Comparison of ENCODE assay signal across 19 cellular contexts in genomic region chrX:123756320-123756719, GRCh38. TPM values are rescaled to one million over a fixed set of nuclear protein-coding genes. Genes with fewer than 3 reads are reported as not detected.
DNase-seq lines count a peak whose midpoint lies in the region; ATAC-seq and TF ChIP-seq lines count a peak whose summit lies in the region.
"Had no signal": no experiment of that assay in that cellular context is flagged by ENCODE, and none has a peak within 500 bp of the region (broad histone marks: within the 10 kb centered on the region; RNA-seq: fewer than 3 reads in every experiment).

No MANE protein-coding gene starts in this region.

- POLR2A ChIA-PET in CD8-positive, alpha-beta memory T cell (lab: Charles Lee) = no interaction called here

- no peak for TF ChIP-seq CTCF in ascending aorta (IDR thresholded peaks at IDR 0.05)
- no peak for TF ChIP-seq CTCF in foreskin fibroblast (IDR thresholded peaks at IDR 0.05; ENCODE audit: low read depth, low read length)

- H3K4me1 Mint-ChIP-seq in activated CD4-positive, alpha-beta T cell treated with anti-CD3 and anti-CD28 coated beads, Interleukin-2, amount 10 ng/mL, durations not matched to agents 24 days and 14 days = no peaks in the 10 kb centered on the region
- no peaks in the 10 kb centered on the region for H3K4me1 Mint-ChIP-seq in CD8-positive, alpha-beta memory T cell

- no peaks in the 10 kb centered on the region for H3K9me3 Mint-ChIP-seq in activated CD4-positive, alpha-beta T cell treated with anti-CD3 and anti-CD28 coated beads, Interleukin-2, amount 10 ng/mL, durations not matched to agents 24 days and 14 days
- peaks cover 0 to 5% (median 0%) of the 10 kb centered on the region in 5 donors for H3K9me3 Mint-ChIP-seq in CD8-positive, alpha-beta memory T cell

- peaks cover 0 to 2% of the 10 kb centered on the region in 2 donors for H3K4me1 ChIP-seq in ascending aorta
- H3K4me1 ChIP-seq in CD8-positive, alpha-beta memory T cell (ENCODE audit: insufficient read depth, low read length) = no peaks in the 10 kb centered on the region
- H3K4me1 ChIP-seq: colonic mucosa had no signal

- intact Hi-C loops in ascending aorta (cut with DNase I) = no loop called here
- intact Hi-C loops in activated CD4-positive, alpha-beta T cell treated with anti-CD3 and anti-CD28 coated beads, Interleukin-2, amount 10 ng/mL, durations not matched to agents 24 days and 14 days (cut with micrococcal nuclease) = no loop called here

- H3K4me3 Mint-ChIP-seq in activated CD4-positive, alpha-beta T cell treated with anti-CD3 and anti-CD28 coated beads, Interleukin-2, amount 10 ng/mL, durations not matched to agents 24 days and 14 days = no peak overlapping the region
- no peak overlapping the region for H3K4me3 Mint-ChIP-seq in CD8-positive, alpha-beta memory T cell

- H3K4me3 ChIP-seq in ascending aorta = no peak overlapping the region
- no peak overlapping the region for H3K4me3 ChIP-seq in foreskin fibroblast (ENCODE audit: low read depth in 1 of 2, low read length in 2 of 2)
- H3K4me3 ChIP-seq in CD8-positive, alpha-beta memory T cell (ENCODE audit: low read length) = no peak overlapping the region
- H3K4me3 ChIP-seq: BLaER1, colonic mucosa, skin epidermis had no signal

- H3K27ac Mint-ChIP-seq in activated CD4-positive, alpha-beta T cell treated with anti-CD3 and anti-CD28 coated beads, Interleukin-2, amount 10 ng/mL, durations not matched to agents 24 days and 14 days = no peak overlapping the region
- no peak overlapping the region for H3K27ac Mint-ChIP-seq in CD8-positive, alpha-beta memory T cell

- no peaks in the 10 kb centered on the region for H3K36me3 Mint-ChIP-seq in activated CD4-positive, alpha-beta T cell treated with anti-CD3 and anti-CD28 coated beads, Interleukin-2, amount 10 ng/mL, durations not matched to agents 24 days and 14 days (ENCODE audit: low read depth)
- H3K36me3 Mint-ChIP-seq in CD8-positive, alpha-beta memory T cell = no peaks in the 10 kb centered on the region

- peaks cover 5% of the 10 kb centered on the region for H3K27me3 Mint-ChIP-seq in activated CD4-positive, alpha-beta T cell treated with anti-CD3 and anti-CD28 coated beads, Interleukin-2, amount 10 ng/mL, durations not matched to agents 24 days and 14 days
- peaks cover 7 to 8% of the 10 kb centered on the region in 2 donors for H3K27me3 Mint-ChIP-seq in CD8-positive, alpha-beta memory T cell

- H3K27me3 ChIP-seq in ascending aorta = no peaks in the 10 kb centered on the region
- no peaks in the 10 kb centered on the region for H3K27me3 ChIP-seq in CD8-positive, alpha-beta memory T cell (ENCODE audit: insufficient read depth, low read length, poor library complexity, severe bottlenecking)
- H3K27me3 ChIP-seq: colonic mucosa had no signal

- CTCF ChIA-PET in CD8-positive, alpha-beta memory T cell (lab: Charles Lee) = no interaction called here

- DNase-seq in HCEC 1CT = peak; percentile 43
- no peak for DNase-seq in ascending aorta (ENCODE audit: low spot score in 2 of 2)
- peak; percentile 45 to 72 for DNase-seq in foreskin fibroblast
- DNase-seq in stromal cell of bone marrow (ENCODE audit: low read depth) = peak; percentile 50
- no peak for DNase-seq in iPS-NIHi7 (ENCODE audit: extremely low spot score)
- no peak for DNase-seq in activated CD4-positive, alpha-beta T cell treated with anti-CD3 and anti-CD28 coated beads, Interleukin-2, amount 10 ng/mL, durations not matched to agents 24 days and 14 days
- DNase-seq in CD8-positive, alpha-beta memory T cell = no peak
- DNase-seq: activated CD4-positive, alpha-beta T cell treated with anti-CD3 and anti-CD28 coated beads for 48 hours; activated CD8-positive, alpha-beta memory T cell treated with anti-CD3 and anti-CD28 coated beads, Interleukin-2, amount 50 U/mL, for 4 hours; activated gamma-delta T cell treated with Interleukin-2 at 50 U/mL for 16 hours; hippocampal formation; NCI-H1105 treated with DMSO at 0.1 percent for 48 hours; NCI-H748 treated with DMSO at 0.1 percent for 48 hours; nucleus accumbens had no signal

- no peaks in the 10 kb centered on the region for H3K36me3 ChIP-seq in ascending aorta
- H3K36me3 ChIP-seq in CD8-positive, alpha-beta memory T cell (ENCODE audit: insufficient read depth, low read length) = no peaks in the 10 kb centered on the region
- H3K36me3 ChIP-seq: BLaER1, colonic mucosa had no signal

- no peak for ATAC-seq in GM21526 (IDR thresholded peaks at IDR 0.05; ENCODE audit: low FRiP score, unreplicated experiment)

- peak overlapping the region; percentile 59 to 64 for H3K27ac ChIP-seq in ascending aorta
- H3K27ac ChIP-seq in CD8-positive, alpha-beta memory T cell (ENCODE audit: low read depth, low read length) = no peak overlapping the region
- H3K27ac ChIP-seq: BLaER1, colonic mucosa, epithelial cell of prostate, skin epidermis had no signal

- no peaks in the 10 kb centered on the region for H3K9me3 ChIP-seq in ascending aorta
- no peaks in the 10 kb centered on the region for H3K9me3 ChIP-seq in CD8-positive, alpha-beta memory T cell (ENCODE audit: low read length)
- H3K9me3 ChIP-seq: colonic mucosa had no signal

RNA-seq across cellular contexts. Expression of gene THOC2, which starts 23.5 kb away (rescaled TPM):
- 33.5 TPM for total RNA-seq in ascending aorta
- total RNA-seq in activated CD4-positive, alpha-beta T cell treated with anti-CD3 and anti-CD28 coated beads, Interleukin-2, amount 10 ng/mL, durations not matched to agents 24 days and 14 days = 91.2 and 96.7 TPM in 2 replicates
- 10 to 100 TPM; 63.0 to 69.5 TPM for total RNA-seq in CD8-positive, alpha-beta memory T cell
- 54.6 TPM for polyA plus RNA-seq in CD8-positive, alpha-beta memory T cell

Comparison
In these comparisons a context has a peak if more than half of its experiments do, and no peak if none do; other contexts are left out.
1. DNase-seq: peak in HCEC 1CT (single experiment), foreskin fibroblast (2 of 2) and stromal cell of bone marrow (single experiment); none in ascending aorta (0 of 2), iPS-NIHi7 (single experiment), activated CD4-positive, alpha-beta T cell treated with anti-CD3 and anti-CD28 coated beads, Interleukin-2, amount 10 ng/mL, durations not matched to agents 24 days and 14 days (single experiment) and CD8-positive, alpha-beta memory T cell (0 of 5).